In genomic region chr6:5205877-5206840, GRCh38 we compare ENCODE assay signal across 1 cellular context.
TF ChIP-seq lines count a peak whose summit lies in the region.

No MANE protein-coding gene starts in this region.

TF ChIP-seq in HepG2, 621 proteins besides CTCF, POLR2A, EP300 and RAD21 (continued from another document and continues in another):
- no peak for TF ChIP-seq ZNF318 (CRISPR knock-in tag; IDR thresholded peaks at IDR 0.05)
- TF ChIP-seq ZFP62 (CRISPR knock-in tag; IDR thresholded peaks at IDR 0.05): no peak
- peak; percentile 68 for TF ChIP-seq ZSCAN31 (CRISPR knock-in tag; IDR thresholded peaks at IDR 0.05; ENCODE audit: low read depth)
- no peak for TF ChIP-seq ZNF577 (CRISPR knock-in tag; IDR thresholded peaks at IDR 0.05; ENCODE audit: borderline replicate concordance, low read depth)
- peak; percentile 74; the same call in 1 of the 2 replicates for TF ChIP-seq ISL2 (CRISPR knock-in tag; IDR thresholded peaks at IDR 0.05)
- TF ChIP-seq ZNF569 (CRISPR knock-in tag; IDR thresholded peaks at IDR 0.05; ENCODE audit: borderline replicate concordance): no peak
- no peak for TF ChIP-seq MXD1 (CRISPR knock-in tag; IDR thresholded peaks at IDR 0.05)
- TF ChIP-seq PAX8 (CRISPR knock-in tag; IDR thresholded peaks at IDR 0.05; ENCODE audit: borderline replicate concordance): no peak
- TF ChIP-seq HNRNPH1 (optimal IDR thresholded peaks at IDR 0.05; ENCODE audit: low read depth, low read length): no peak
- TF ChIP-seq, protein P1, sequence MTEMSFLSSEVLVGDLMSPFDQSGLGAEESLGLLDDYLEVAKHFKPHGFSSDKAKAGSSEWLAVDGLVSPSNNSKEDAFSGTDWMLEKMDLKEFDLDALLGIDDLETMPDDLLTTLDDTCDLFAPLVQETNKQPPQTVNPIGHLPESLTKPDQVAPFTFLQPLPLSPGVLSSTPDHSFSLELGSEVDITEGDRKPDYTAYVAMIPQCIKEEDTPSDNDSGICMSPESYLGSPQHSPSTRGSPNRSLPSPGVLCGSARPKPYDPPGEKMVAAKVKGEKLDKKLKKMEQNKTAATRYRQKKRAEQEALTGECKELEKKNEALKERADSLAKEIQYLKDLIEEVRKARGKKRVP (CRISPR knock-in tag; IDR thresholded peaks at IDR 0.05): peak; percentile 36 to 99; a peak in 2 of 4 replicates
- peak; percentile 78 for TF ChIP-seq KMT2B (CRISPR knock-in tag; IDR thresholded peaks at IDR 0.05)
- TF ChIP-seq MAFG (CRISPR knock-in tag; IDR thresholded peaks at IDR 0.05): no peak
- peak; percentile 59; the same call in 1 of the 2 replicates for TF ChIP-seq ZNF503 (CRISPR knock-in tag; IDR thresholded peaks at IDR 0.05)
- no peak for TF ChIP-seq PHB2 (IDR thresholded peaks at IDR 0.05; ENCODE audit: partially characterized antibody)
- no peak for TF ChIP-seq ZNF432 (CRISPR knock-in tag; IDR thresholded peaks at IDR 0.05; ENCODE audit: borderline replicate concordance)
- TF ChIP-seq PLSCR1 (CRISPR knock-in tag; IDR thresholded peaks at IDR 0.05; ENCODE audit: borderline replicate concordance): no peak; the same call in 1 of the 2 replicates
- no peak for TF ChIP-seq PRPF4 (IDR thresholded peaks at IDR 0.05; ENCODE audit: low read depth, low read length, poor library complexity, severe bottlenecking)
- TF ChIP-seq ZNF572 (CRISPR knock-in tag; IDR thresholded peaks at IDR 0.05): no peak
- no peak for TF ChIP-seq ZNF567 (CRISPR knock-in tag; IDR thresholded peaks at IDR 0.05; ENCODE audit: borderline replicate concordance)
- TF ChIP-seq POLR2AphosphoS5 (IDR thresholded peaks at IDR 0.05; ENCODE audit: low read depth, low read length): no peak
- TF ChIP-seq HMG20A (CRISPR knock-in tag; IDR thresholded peaks at IDR 0.05; ENCODE audit: borderline replicate concordance): peak; percentile 87; the same call in 1 of the 2 replicates
- TF ChIP-seq NCOR1 (IDR thresholded peaks at IDR 0.05; ENCODE audit: borderline replicate concordance, low read length): peak; percentile 78; the same call in 1 of the 2 replicates
- TF ChIP-seq, protein P2, sequence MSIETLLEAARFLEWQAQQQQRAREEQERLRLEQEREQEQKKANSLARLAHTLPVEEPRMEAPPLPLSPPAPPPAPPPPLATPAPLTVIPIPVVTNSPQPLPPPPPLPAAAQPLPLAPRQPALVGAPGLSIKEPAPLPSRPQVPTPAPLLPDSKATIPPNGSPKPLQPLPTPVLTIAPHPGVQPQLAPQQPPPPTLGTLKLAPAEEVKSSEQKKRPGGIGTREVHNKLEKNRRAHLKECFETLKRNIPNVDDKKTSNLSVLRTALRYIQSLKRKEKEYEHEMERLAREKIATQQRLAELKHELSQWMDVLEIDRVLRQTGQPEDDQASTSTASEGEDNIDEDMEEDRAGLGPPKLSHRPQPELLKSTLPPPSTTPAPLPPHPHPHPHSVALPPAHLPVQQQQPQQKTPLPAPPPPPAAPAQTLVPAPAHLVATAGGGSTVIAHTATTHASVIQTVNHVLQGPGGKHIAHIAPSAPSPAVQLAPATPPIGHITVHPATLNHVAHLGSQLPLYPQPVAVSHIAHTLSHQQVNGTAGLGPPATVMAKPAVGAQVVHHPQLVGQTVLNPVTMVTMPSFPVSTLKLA (IDR thresholded peaks at IDR 0.05): no peak
- peak; percentile 78 for TF ChIP-seq MLX (CRISPR knock-in tag; IDR thresholded peaks at IDR 0.05)
- TF ChIP-seq ZNF224 (CRISPR knock-in tag; IDR thresholded peaks at IDR 0.05): peak; percentile 92; the same call in 1 of the 2 replicates
- no peak for TF ChIP-seq ZNF326 (CRISPR knock-in tag; IDR thresholded peaks at IDR 0.05; ENCODE audit: borderline replicate concordance)
- TF ChIP-seq KDM1A (CRISPR knock-in tag; IDR thresholded peaks at IDR 0.05): peak; percentile 59; the same call in 1 of the 2 replicates
- TF ChIP-seq ZNF468 (CRISPR knock-in tag; IDR thresholded peaks at IDR 0.05): no peak
- TF ChIP-seq NR0B2 (CRISPR knock-in tag; IDR thresholded peaks at IDR 0.05): no peak
- TF ChIP-seq ZNF724P (CRISPR knock-in tag; IDR thresholded peaks at IDR 0.05; ENCODE audit: borderline replicate concordance): peak; percentile 85; the same call in 1 of the 2 replicates
- TF ChIP-seq ZNF101 (CRISPR knock-in tag; IDR thresholded peaks at IDR 0.05; ENCODE audit: borderline replicate concordance, low read depth): 0 out of 2 replicates have a peak, but pooled peaks have one; percentile 59
- TF ChIP-seq SRSF1 (optimal IDR thresholded peaks at IDR 0.05; ENCODE audit: low read depth, low read length): no peak
- TF ChIP-seq, protein P3, sequence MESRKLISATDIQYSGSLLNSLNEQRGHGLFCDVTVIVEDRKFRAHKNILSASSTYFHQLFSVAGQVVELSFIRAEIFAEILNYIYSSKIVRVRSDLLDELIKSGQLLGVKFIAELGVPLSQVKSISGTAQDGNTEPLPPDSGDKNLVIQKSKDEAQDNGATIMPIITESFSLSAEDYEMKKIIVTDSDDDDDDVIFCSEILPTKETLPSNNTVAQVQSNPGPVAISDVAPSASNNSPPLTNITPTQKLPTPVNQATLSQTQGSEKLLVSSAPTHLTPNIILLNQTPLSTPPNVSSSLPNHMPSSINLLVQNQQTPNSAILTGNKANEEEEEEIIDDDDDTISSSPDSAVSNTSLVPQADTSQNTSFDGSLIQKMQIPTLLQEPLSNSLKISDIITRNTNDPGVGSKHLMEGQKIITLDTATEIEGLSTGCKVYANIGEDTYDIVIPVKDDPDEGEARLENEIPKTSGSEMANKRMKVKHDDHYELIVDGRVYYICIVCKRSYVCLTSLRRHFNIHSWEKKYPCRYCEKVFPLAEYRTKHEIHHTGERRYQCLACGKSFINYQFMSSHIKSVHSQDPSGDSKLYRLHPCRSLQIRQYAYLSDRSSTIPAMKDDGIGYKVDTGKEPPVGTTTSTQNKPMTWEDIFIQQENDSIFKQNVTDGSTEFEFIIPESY (CRISPR knock-in tag; IDR thresholded peaks at IDR 0.05): peak; percentile 40; the same call in 1 of the 2 replicates
- peak; percentile 89; the same call in 1 of the 2 replicates for TF ChIP-seq SSRP1 (CRISPR knock-in tag; IDR thresholded peaks at IDR 0.05)
- no peak for TF ChIP-seq TEAD2 (CRISPR knock-in tag; IDR thresholded peaks at IDR 0.05)
- TF ChIP-seq HDAC1 (CRISPR knock-in tag; IDR thresholded peaks at IDR 0.05): peak; percentile 62; the same call in 1 of the 2 replicates
- TF ChIP-seq SIN3A (IDR thresholded peaks at IDR 0.05; ENCODE audit: borderline replicate concordance, low read depth, low read length): peak; percentile 66; the same call in 1 of the 2 replicates
- TF ChIP-seq MEF2D (CRISPR knock-in tag; IDR thresholded peaks at IDR 0.05): peak; percentile 97
- TF ChIP-seq MAF1 (CRISPR knock-in tag; IDR thresholded peaks at IDR 0.05; ENCODE audit: borderline replicate concordance): no peak
- no peak for TF ChIP-seq SAFB2 (CRISPR knock-in tag; IDR thresholded peaks at IDR 0.05; ENCODE audit: borderline replicate concordance, low read depth)
- peak; percentile 20; the same call in 1 of the 2 replicates for TF ChIP-seq STAG1 (CRISPR knock-in tag; IDR thresholded peaks at IDR 0.05)
- peak; percentile 83 for TF ChIP-seq GFI1 (CRISPR knock-in tag; IDR thresholded peaks at IDR 0.05; ENCODE audit: borderline replicate concordance)
- TF ChIP-seq MAFK (conservative IDR thresholded peaks at IDR 0.05 in 1 of 2, IDR thresholded peaks at IDR 0.05 in 1 of 2; ENCODE audit: low read length in 2 of 2): 0 out of 4 replicates have a peak, but pooled peaks of 1 of the 2 experiments have one; percentile 9
- peak; percentile 72 for TF ChIP-seq ZNF232 (CRISPR knock-in tag; IDR thresholded peaks at IDR 0.05; ENCODE audit: borderline replicate concordance)
- TF ChIP-seq MXI1 (IDR thresholded peaks at IDR 0.05; ENCODE audit: borderline replicate concordance, low read depth, low read length): peak; percentile 62; the same call in 1 of the 3 replicates
